Comparison of ENCODE assay signal across 1 cellular context in genomic region chr3:16148783-16149182, GRCh38.
TF ChIP-seq lines count a peak whose summit lies in the region.

No MANE protein-coding gene starts in this region.

TF ChIP-seq in HEK293, 187 proteins besides CTCF, POLR2A, EP300 and RAD21 (continued from another document):
- TF ChIP-seq PATZ1 (tag by site-specific recombination; IDR thresholded peaks at IDR 0.05) (peak; percentile 51; the same call in 1 of the 2 replicates), ZNF366 (tag by site-specific recombination; conservative IDR thresholded peaks at IDR 0.05) (peak; percentile 70), ZNF843 (tag by site-specific recombination; IDR thresholded peaks at IDR 0.05) (peak; percentile 80), ZNF48 (tag by site-specific recombination; IDR thresholded peaks at IDR 0.05) (no peak), WT1 (tag by site-specific recombination; IDR thresholded peaks at IDR 0.05) (peak; percentile 98), ZNF140 (tag by site-specific recombination; IDR thresholded peaks at IDR 0.05) (no peak), ZNF324 (tag by site-specific recombination; IDR thresholded peaks at IDR 0.05) (no peak), ZNF791 (tag by site-specific recombination; IDR thresholded peaks at IDR 0.05) (no peak), ZNF561 (tag by site-specific recombination; IDR thresholded peaks at IDR 0.05; ENCODE audit: borderline replicate concordance) (peak; percentile 86), ZNF184 (tag by site-specific recombination; IDR thresholded peaks at IDR 0.05) (0 out of 2 replicates have a peak, but pooled peaks have one; percentile 57), TSHZ1 (tag by site-specific recombination; IDR thresholded peaks at IDR 0.05; ENCODE audit: borderline replicate concordance) (0 out of 2 replicates have a peak, but pooled peaks have one; percentile 48), ZNF610 (tag by site-specific recombination; IDR thresholded peaks at IDR 0.05; ENCODE audit: borderline replicate concordance) (peak; percentile 40; the same call in 1 of the 2 replicates)
